ENCODE assay signal across 14 cellular contexts in genomic region chr10:86221442-86222335, GRCh38.
DNase-seq lines count a peak whose midpoint lies in the region; ATAC-seq and TF ChIP-seq lines count a peak whose summit lies in the region.
"Had no signal": no experiment of that assay in that cellular context is flagged by ENCODE, and none has a peak within 500 bp of the region (broad histone marks: within the 10 kb centered on the region; RNA-seq: fewer than 3 reads in every experiment).

No MANE protein-coding gene starts in this region.

- no peaks in the 10 kb centered on the region for H4K20me1 ChIP-seq in neural progenitor cell (ENCODE audit: low read depth)

- H3K27me3 ChIP-seq in heart left ventricle, result no peaks in the 10 kb centered on the region
- no peaks in the 10 kb centered on the region for H3K27me3 ChIP-seq in neural progenitor cell
- H3K27me3 ChIP-seq in thyroid gland, result no peaks in the 10 kb centered on the region

- H3K36me3 ChIP-seq in heart left ventricle (no peaks in the 10 kb centered on the region), neural progenitor cell (no peaks in the 10 kb centered on the region), thyroid gland (no peaks in the 10 kb centered on the region)

- no peaks in the 10 kb centered on the region for H3K79me2 ChIP-seq in neural progenitor cell (ENCODE audit: low read depth)

- TF ChIP-seq CTCF in heart left ventricle (IDR thresholded peaks at IDR 0.05), result no peak
- no peak for TF ChIP-seq CTCF in chondrocyte (IDR thresholded peaks at IDR 0.05)
- TF ChIP-seq CTCF in neural progenitor cell (IDR thresholded peaks at IDR 0.05), result no peak
- no peak for TF ChIP-seq CTCF in thyroid gland (IDR thresholded peaks at IDR 0.05)

- H3K9me3 ChIP-seq in heart left ventricle (no peaks in the 10 kb centered on the region), neural progenitor cell (ENCODE audit: low read depth) (no peaks in the 10 kb centered on the region), thyroid gland (no peaks in the 10 kb centered on the region)

- WGBS in heart left ventricle, 4 donors, result 64 to 77% (median 68%) methylated on average over 3 to 7 of the region's 7 CpGs
- 74 to 83% methylated on average over 2 to 4 of the region's 7 CpGs for WGBS in thyroid gland, 2 donors

- H2AFZ ChIP-seq in neural progenitor cell (replicated peaks), result peak overlapping the region; percentile 24

- no peak overlapping the region for H3K9ac ChIP-seq in neural progenitor cell

- H3K4me1 ChIP-seq in heart left ventricle (no peaks in the 10 kb centered on the region), neural progenitor cell (peaks cover 5% of the 10 kb centered on the region), thyroid gland (peaks cover 58 to 91% of the 10 kb centered on the region in 2 donors)

- H3K36me3 Mint-ChIP-seq in chondrocyte (ENCODE audit: low read depth), result no peaks in the 10 kb centered on the region
- no peaks in the 10 kb centered on the region for H3K36me3 Mint-ChIP-seq in neural progenitor cell
- H3K36me3 Mint-ChIP-seq: CD4-positive, CD25-positive, alpha-beta regulatory T cell had no signal

- H3K4me3 Mint-ChIP-seq in chondrocyte (ENCODE audit: unreplicated experiment), result no peak overlapping the region
- no peak overlapping the region for H3K4me3 Mint-ChIP-seq in neural progenitor cell
- H3K4me3 Mint-ChIP-seq: CD4-positive, CD25-positive, alpha-beta regulatory T cell had no signal

- no peak for TF ChIP-seq POLR2A in heart left ventricle (IDR thresholded peaks at IDR 0.05)
- no peak for TF ChIP-seq POLR2A in thyroid gland (IDR thresholded peaks at IDR 0.05)

- H3K27ac Mint-ChIP-seq in chondrocyte (ENCODE audit: unreplicated experiment) (no peak overlapping the region), neural progenitor cell (peak overlapping the region; percentile 87)
- H3K27ac Mint-ChIP-seq: CD4-positive, CD25-positive, alpha-beta regulatory T cell had no signal

- H3K27me3 Mint-ChIP-seq in chondrocyte (ENCODE audit: low read depth) (peaks cover 5% of the 10 kb centered on the region), neural progenitor cell (ENCODE audit: insufficient read depth, low read depth) (peaks cover 4% of the 10 kb centered on the region)
- H3K27me3 Mint-ChIP-seq: CD4-positive, CD25-positive, alpha-beta regulatory T cell had no signal

- H3K4me3 ChIP-seq in heart left ventricle, result no peak overlapping the region
- no peak overlapping the region for H3K4me3 ChIP-seq in neural progenitor cell
- H3K4me3 ChIP-seq in thyroid gland (replicated peaks in 1 of 3), result no peak overlapping the region
- H3K4me3 ChIP-seq: GM12878 had no signal

- no peaks in the 10 kb centered on the region for H3F3A ChIP-seq in neural progenitor cell (ENCODE audit: low read depth)

- no peak overlapping the region for H3K4me2 ChIP-seq in neural progenitor cell

- H3K9me3 Mint-ChIP-seq in chondrocyte (ENCODE audit: low read depth) (no peaks in the 10 kb centered on the region), neural progenitor cell (no peaks in the 10 kb centered on the region)

- H3K4me1 Mint-ChIP-seq in chondrocyte (ENCODE audit: low read depth) (peaks cover 7% of the 10 kb centered on the region), neural progenitor cell (peaks cover 5% of the 10 kb centered on the region)
- H3K4me1 Mint-ChIP-seq: CD4-positive, CD25-positive, alpha-beta regulatory T cell had no signal

- ATAC-seq in heart left ventricle, result no peak
- ATAC-seq: GM12878, HepG2 had no signal

- DNase-seq in heart left ventricle, result peak in 3 of 5 donors; percentile 8 to 18 (median 11)
- DNase-seq in cardiac septum (ENCODE audit: low spot score), result no peak
- peak; percentile 79 for DNase-seq in chondrocyte (ENCODE audit: low spot score)
- DNase-seq in neural progenitor cell (ENCODE audit: low spot score), result peak; percentile 16
- no peak for DNase-seq in thyroid gland
- DNase-seq in cerebellar cortex (ENCODE audit: low spot score), result no peak
- no peak for DNase-seq in activated effector memory CD4-positive, alpha-beta T cell treated with anti-CD3 and anti-CD28 coated beads, Interleukin-2, amount 50 U/mL, for 16 hours
- no peak for DNase-seq in hippocampal formation (lab: John Stamatoyannopoulos, UW)
- DNase-seq: CD4-positive, CD25-positive, alpha-beta regulatory T cell; DMS 273 treated with DMSO at 0.1 percent for 48 hours; H7 had no signal

- H3K27ac ChIP-seq in heart left ventricle, result no peak overlapping the region
- H3K27ac ChIP-seq in neural progenitor cell, result no peak overlapping the region
- H3K27ac ChIP-seq in thyroid gland, result peak overlapping the region in 2 of 3 donors; percentile 2 to 49
- H3K27ac ChIP-seq: 22Rv1 had no signal

- intact Hi-C loops in heart left ventricle (cut with DNase I), result no loop called here
- intact Hi-C loops in cardiac septum (cut with DNase I), result no loop called here
- intact Hi-C loops in thyroid gland (cut with DNase I), result no loop called here

Comparison
In these comparisons a context has a peak if more than half of its experiments do, and no peak if none do; other contexts are left out.
1. DNase-seq: peak in heart left ventricle (3 of 5), chondrocyte (single experiment) and neural progenitor cell (single experiment); none in cardiac septum (single experiment), thyroid gland (0 of 2), cerebellar cortex (single experiment), activated effector memory CD4-positive, alpha-beta T cell treated with anti-CD3 and anti-CD28 coated beads, Interleukin-2, amount 50 U/mL, for 16 hours (single experiment) and hippocampal formation (0 of 2).
2. H3K27ac ChIP-seq: peak in thyroid gland (2 of 3); none in heart left ventricle (0 of 12) and neural progenitor cell (single experiment).